10 cellular contexts compared by ENCODE assay signal in the genomic region with DNA sequence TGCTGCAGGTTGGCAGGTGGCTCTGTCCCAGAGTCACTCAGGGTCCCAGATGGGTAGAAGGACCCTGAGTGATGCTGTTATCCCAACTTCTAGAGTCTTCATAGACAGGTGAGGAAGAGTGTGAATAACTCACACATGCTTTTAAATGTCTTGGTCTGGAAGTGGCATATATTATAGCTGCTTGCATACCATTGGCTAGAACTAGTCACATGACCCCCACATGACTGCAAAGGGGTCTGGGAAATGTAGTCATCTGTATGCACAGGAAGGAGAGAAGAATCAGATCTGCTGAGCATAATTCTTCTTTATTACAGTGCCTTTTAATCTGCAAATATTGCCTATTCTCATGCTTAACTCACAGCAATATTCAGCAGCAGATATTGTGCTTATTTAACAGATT. TPM values are rescaled to one million over a fixed set of nuclear protein-coding genes. Genes with fewer than 3 reads are reported as not detected.
A peak's percentile ranks its signal among the peaks of the same experiment; 100 is the strongest.
DNase-seq lines count a peak whose midpoint lies in the region; ATAC-seq, FAIRE-seq and TF ChIP-seq lines count a peak whose summit lies in the region.
"Had no signal": no experiment of that assay in that cellular context is flagged by ENCODE, and none has a peak within 500 bp of the region (broad histone marks: within the 10 kb centered on the region; RNA-seq: fewer than 3 reads in every experiment).

No MANE protein-coding gene starts in this region.

- H3K4me1 ChIP-seq in A549, result no peaks in the 10 kb centered on the region
- H3K4me1 ChIP-seq in transverse colon, result no peaks in the 10 kb centered on the region
- H3K4me1 ChIP-seq: heart right ventricle had no signal

- POLR2A ChIA-PET in A549 (lab: Yijun Ruan, JAX), result no interaction called here

- H3K9me3 ChIP-seq in A549, result no peaks in the 10 kb centered on the region
- no peaks in the 10 kb centered on the region for H3K9me3 ChIP-seq in transverse colon
- H3K9me3 ChIP-seq: heart right ventricle had no signal

- H3K36me3 ChIP-seq in transverse colon, result no peaks in the 10 kb centered on the region
- H3K36me3 ChIP-seq: heart right ventricle had no signal

- no peak for TF ChIP-seq EP300 in A549 (IDR thresholded peaks at IDR 0.05)
- TF ChIP-seq EP300 in transverse colon (IDR thresholded peaks at IDR 0.05; ENCODE audit: low read depth), result no peak

- no peak overlapping the region for H3K4me2 ChIP-seq in A549

- intact Hi-C loops in transverse colon (cut with DNase I; ENCODE audit: low total_unique reads), result no loop called here

- DNase-seq in A549 (ENCODE audit: low read depth in 1 of 2, low spot score in 1 of 2) (peak; percentile 13 to 21), GM12864 (ENCODE audit: low read depth) (peak; percentile 13), RCC 7860 (ENCODE audit: low spot score) (peak; percentile 29), glomerular visceral epithelial cell (ENCODE audit: extremely low spot score) (peak; percentile 7), transverse colon (no peak), amygdala (lab: John Stamatoyannopoulos, UW) (no peak)
- DNase-seq: heart right ventricle had no signal

- H3K27ac ChIP-seq in A549 (no peak overlapping the region), transverse colon (no peak overlapping the region)
- H3K27ac ChIP-seq: heart right ventricle had no signal

- in situ Hi-C loops in transverse colon (cut with MboI; ENCODE audit: low pct_ligation_motif_present in 1 of 4, low pct_unique_long_range_greater_than_20kb in 1 of 4, low sequenced_read_pairs in 3 of 4), result no loop called here

- TF ChIP-seq RAD21 in A549 (conservative IDR thresholded peaks at IDR 0.05 in 1 of 2, IDR thresholded peaks at IDR 0.05 in 1 of 2), result no peak

- ATAC-seq in A549 (peak in 1 of 2 experiments; percentile 80; a peak in 4 of 6 replicates), HG02938 (IDR thresholded peaks at IDR 0.05; ENCODE audit: unreplicated experiment) (no peak), GM21360 (IDR thresholded peaks at IDR 0.05; ENCODE audit: unreplicated experiment) (no peak)
- ATAC-seq: heart right ventricle had no signal

- FAIRE-seq in A549 (lab: Jason Lieb, UNC), result no peak
- no peak for FAIRE-seq in RCC 7860 (lab: Jason Lieb, UNC)

- no peak for TF ChIP-seq CTCF in A549 (IDR thresholded peaks at IDR 0.05)
- TF ChIP-seq CTCF in GM12864 (IDR thresholded peaks at IDR 0.05; ENCODE audit: low read depth, low read length, missing control alignments), result no peak
- no peak for TF ChIP-seq CTCF in transverse colon (IDR thresholded peaks at IDR 0.05)

- CTCF ChIA-PET in A549 (lab: Yijun Ruan, JAX), result no interaction called here

- H3K4me3 ChIP-seq in A549 (no peak overlapping the region), GM12864 (ENCODE audit: low read depth, low read length) (no peak overlapping the region), transverse colon (no peak overlapping the region)
- H3K4me3 ChIP-seq: heart right ventricle had no signal

- peaks cover 10% of the 10 kb centered on the region for H3K27me3 ChIP-seq in transverse colon

- TF ChIP-seq POLR2A in A549 (IDR thresholded peaks at IDR 0.05; ENCODE audit: low read length) (no peak), transverse colon (IDR thresholded peaks at IDR 0.05) (no peak)

TF ChIP-seq in A549, 52 proteins besides CTCF, POLR2A, EP300 and RAD21:
- TF ChIP-seq RARB (CRISPR knock-in tag; IDR thresholded peaks at IDR 0.05) (no peak), USF2 (IDR thresholded peaks at IDR 0.05) (peak; percentile 86)

RNA-seq across cellular contexts. Expression of gene KLHDC7A, which starts 28.2 kb away (rescaled TPM):
- polyA plus RNA-seq in A549 (2011; rRNA removed) (0.74 and 1.1 TPM in 2 replicates), A549 (2017; fragmentation: RNase III; extraction: RNeasy Plus Mini Kit Qiagen cat#74134 plus additional on column Dnase treatment) (2.3 to 2.9 TPM (median 2.3 TPM) in 3 replicates)
- 0.49 and 0.79 TPM in 2 replicates for polyA plus RNA-seq in A549 (2012; cell fraction: cytosol; rRNA removed)
- 2.0 and 2.3 TPM in 2 replicates for polyA plus RNA-seq in A549 (2012; cell fraction: nucleus; rRNA removed)
- 0.88 and 1.4 TPM in 2 replicates for polyA minus RNA-seq in A549 (2011; rRNA and poly(A)+ RNA removed)
- total RNA-seq in transverse colon, result under 1 TPM in 2 of 4 donors, not detected in 2; 0.32 to 0.68 TPM
- total RNA-seq: osteocyte had no signal
- polyA plus RNA-seq: heart right ventricle had no signal

Comparison
In these comparisons a context has a peak if more than half of its experiments do, and no peak if none do; other contexts are left out.
1. DNase-seq: peak in A549 (2 of 2), GM12864 (single experiment), RCC 7860 (single experiment) and glomerular visceral epithelial cell (single experiment); none in transverse colon (single experiment) and amygdala (0 of 56).